ENCODE assay signal across 8 cellular contexts in the genomic region with DNA sequence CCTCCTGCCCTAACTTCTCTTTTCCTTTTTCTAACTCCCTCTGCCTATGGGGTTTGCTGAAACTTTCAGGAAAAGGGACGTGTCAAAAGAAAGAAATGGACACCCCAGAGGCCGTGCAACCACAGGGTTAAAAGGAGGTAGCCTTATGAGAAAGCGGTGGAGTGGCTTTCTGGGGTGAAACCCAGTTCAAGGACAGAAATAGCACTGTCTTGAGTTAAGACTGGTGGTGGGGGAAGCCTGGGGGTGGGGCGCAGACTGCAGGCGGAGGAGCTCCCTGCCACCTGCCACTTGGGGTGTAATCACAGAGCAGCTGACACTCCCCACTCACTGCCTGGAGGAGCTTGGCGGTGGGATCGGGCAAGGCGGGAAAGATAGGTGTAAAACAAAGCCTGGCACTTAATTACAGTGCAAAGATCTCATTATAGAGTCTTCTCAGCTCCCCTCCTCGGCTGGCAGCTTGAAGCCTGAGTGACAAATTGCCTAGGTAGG. TPM values are rescaled to one million over a fixed set of nuclear protein-coding genes. Genes with fewer than 3 reads are reported as not detected.
A peak's percentile ranks its signal among the peaks of the same experiment; 100 is the strongest.
DNase-seq lines count a peak whose midpoint lies in the region; ATAC-seq and TF ChIP-seq lines count a peak whose summit lies in the region.

No MANE protein-coding gene starts in this region.

- H2AFZ ChIP-seq in KMS-11 (ENCODE audit: low read depth) = peak overlapping the region; percentile 82

- intact Hi-C loops in gastrocnemius medialis (cut with DNase I; ENCODE audit: low total_unique reads) = no loop called here

- H3K4me2 ChIP-seq in KMS-11 = peak overlapping the region; percentile 85

- H3K27ac ChIP-seq in KMS-11 = peak overlapping the region; percentile 59
- peak overlapping the region; percentile 35 to 60 (median 48) for H3K27ac ChIP-seq in gastrocnemius medialis

- TF ChIP-seq POLR2A in gastrocnemius medialis (IDR thresholded peaks at IDR 0.05) = no peak

- H3K4me3 ChIP-seq in KMS-11 (IDR thresholded peaks at IDR 0.05; ENCODE audit: insufficient read depth, low read depth, low read length) (no peak overlapping the region), gastrocnemius medialis (peak overlapping the region in 1 of 4 donors; percentile 64)

- in situ Hi-C loops in gastrocnemius medialis (cut with MboI; ENCODE audit: low sequenced_read_pairs in 4 of 4) = no loop called here

- peak; percentile 35 for DNase-seq in activated CD4-positive, CD25-positive, alpha-beta regulatory T cell treated with anti-CD3 and anti-CD28 coated beads, Interleukin-2, amount 50 U/mL, for 72 hours
- DNase-seq in gastrocnemius medialis (peak in 1 of 2 donors; percentile 23), NCI-H510A treated with DMSO at 0.1 percent for 48 hours (lab: John Stamatoyannopoulos, UW) (no peak), SK-N-DZ (ENCODE audit: low spot score) (no peak), ecto neural progenitor cell (ENCODE audit: low spot score) (no peak)

- no peaks in the 10 kb centered on the region for H4K20me1 ChIP-seq in KMS-11 (ENCODE audit: insufficient read depth)

- H3K4me1 ChIP-seq in KMS-11 (ENCODE audit: low read depth, poor library complexity, severe bottlenecking) (peaks cover 26% of the 10 kb centered on the region), gastrocnemius medialis (peaks cover 6 to 7% of the 10 kb centered on the region in 2 donors)

- peak; percentile 56 for ATAC-seq in GM19452 (IDR thresholded peaks at IDR 0.05; ENCODE audit: unreplicated experiment)
- ATAC-seq in esophagus mucosa = peak; percentile 4
- ATAC-seq in gastrocnemius medialis = peak in 1 of 2 donors; percentile 8

- no peaks in the 10 kb centered on the region for H3K9me3 ChIP-seq in gastrocnemius medialis

- H3K79me2 ChIP-seq in KMS-11 (ENCODE audit: insufficient read depth, low read depth) = no peaks in the 10 kb centered on the region

- peak overlapping the region; percentile 34 for H3K9ac ChIP-seq in KMS-11

- H3K36me3 ChIP-seq in KMS-11 (ENCODE audit: insufficient read depth) = no peaks in the 10 kb centered on the region
- no peaks in the 10 kb centered on the region for H3K36me3 ChIP-seq in gastrocnemius medialis

- TF ChIP-seq CTCF in KMS-11 (conservative IDR thresholded peaks at IDR 0.05; ENCODE audit: low read depth, low read length) (no peak), gastrocnemius medialis (IDR thresholded peaks at IDR 0.05 in 4 of 5, conservative IDR thresholded peaks at IDR 0.05 in 1 of 5) (no peak)

- H3K27me3 ChIP-seq in KMS-11 (ENCODE audit: insufficient read depth, low read depth) (no peaks in the 10 kb centered on the region), gastrocnemius medialis (no peaks in the 10 kb centered on the region)

RNA-seq across cellular contexts. Expression of gene TLR5, which starts 0.8 kb away (rescaled TPM):
- total RNA-seq in esophagus mucosa (11.1 TPM), gastrocnemius medialis (1 to 10 TPM in 2 of 4 donors, under 1 TPM in 2; 0.49 to 2.1 (median 1.3) TPM)
- polyA plus RNA-seq in SK-N-DZ (2014; cell fraction: cytosol; rRNA removed) = not detected in 2 replicates
- not detected in 2 replicates for polyA plus RNA-seq in SK-N-DZ (2014; cell fraction: nucleus; rRNA removed)
